ENCODE assay signal across 21 cellular contexts in genomic region chr13:53121131-53121773, GRCh38.
DNase-seq lines count a peak whose midpoint lies in the region.
"Had no signal": no experiment of that assay in that cellular context is flagged by ENCODE, and none has a peak within 500 bp of the region (broad histone marks: within the 10 kb centered on the region; RNA-seq: fewer than 3 reads in every experiment).

No MANE protein-coding gene starts in this region.

- no peak overlapping the region for H2AK5ac ChIP-seq in mesendoderm (ENCODE audit: low read length)

- peaks cover 2% of the 10 kb centered on the region for H3K4me1 ChIP-seq in mesendoderm (ENCODE audit: control insufficient read depth, low read depth, low read length)

- H3K79me2 ChIP-seq in mesendoderm (ENCODE audit: control insufficient read depth, insufficient read depth, low read length), result no peaks in the 10 kb centered on the region

- H3K23ac ChIP-seq in mesendoderm (ENCODE audit: low read length), result no peak overlapping the region

- H3K4me3 ChIP-seq in SK-N-MC, result peak overlapping the region; percentile 34
- H3K4me3 ChIP-seq in mesendoderm (ENCODE audit: low read length), result no peak overlapping the region
- no peak overlapping the region for H3K4me3 ChIP-seq in H7 (ENCODE audit: insufficient read depth, low read depth, low read length)
- H3K4me3 ChIP-seq: MG63 had no signal

- H2BK5ac ChIP-seq in mesendoderm (ENCODE audit: low read length), result no peak overlapping the region

- H3K56ac ChIP-seq in mesendoderm (ENCODE audit: low read length), result no peak overlapping the region

- no peaks in the 10 kb centered on the region for H3K79me1 ChIP-seq in mesendoderm (ENCODE audit: low read length)

- H3K36me3 ChIP-seq in SK-N-MC (ENCODE audit: insufficient read depth, low read length) (no peaks in the 10 kb centered on the region), mesendoderm (ENCODE audit: control insufficient read depth, insufficient read depth, low read length) (no peaks in the 10 kb centered on the region), H7 (replicated peaks; ENCODE audit: control insufficient read depth, insufficient read depth, low read length) (no peaks in the 10 kb centered on the region)
- H3K36me3 ChIP-seq: MG63 had no signal

- H4K8ac ChIP-seq in mesendoderm (ENCODE audit: low read depth, low read length), result no peak overlapping the region

- H3K4ac ChIP-seq in mesendoderm (ENCODE audit: low read depth, low read length), result no peak overlapping the region

- no peak overlapping the region for H2BK120ac ChIP-seq in mesendoderm (ENCODE audit: low read depth, low read length)

- H3K4me2 ChIP-seq in mesendoderm (ENCODE audit: low read length), result no peak overlapping the region
- H3K4me2 ChIP-seq: SK-N-SH had no signal

- H3K27me3 ChIP-seq in mesendoderm (ENCODE audit: insufficient read depth, low read length, poor library complexity) (no peaks in the 10 kb centered on the region), H7 (ENCODE audit: control insufficient read depth, insufficient read depth, low read length) (no peaks in the 10 kb centered on the region)
- H3K27me3 ChIP-seq: MG63 had no signal

- H3K9ac ChIP-seq in SK-N-MC (ENCODE audit: insufficient read length) (peak overlapping the region; percentile 7), mesendoderm (ENCODE audit: low read length) (no peak overlapping the region)
- H3K9ac ChIP-seq: SK-N-SH had no signal

- no peaks in the 10 kb centered on the region for H3K9me3 ChIP-seq in SK-N-MC (ENCODE audit: low read depth, low read length)
- H3K9me3 ChIP-seq: MG63, SK-N-SH had no signal

- WGBS in mesendoderm (ENCODE audit: extremely low coverage, insufficient coverage, low lambda C conversion rate), result no CpG with 5 or more reads among the region's 1 CpG

- H3K27ac ChIP-seq in SK-N-MC (peak overlapping the region; percentile 85), mesendoderm (ENCODE audit: low read depth, low read length) (no peak overlapping the region)
- H3K27ac ChIP-seq: 22Rv1 had no signal

- no peak overlapping the region for H4K5ac ChIP-seq in mesendoderm (ENCODE audit: low read length)

- DNase-seq in NCI-H2107 treated with DMSO at 0.1 percent for 48 hours (lab: John Stamatoyannopoulos, UW; ENCODE audit: unreplicated experiment), result peak; percentile 31
- DNase-seq in NCI-H2107 (lab: John Stamatoyannopoulos, UW), result no peak
- peak; percentile 69 for DNase-seq in SK-N-MC (ENCODE audit: low read depth, low spot score)
- DNase-seq in mesendoderm, result peak; percentile 53
- no peak for DNase-seq in activated CD4-positive, alpha-beta T cell treated with anti-CD3 and anti-CD28 coated beads for 4 hours
- no peak for DNase-seq in C1 segment of cervical spinal cord (lab: John Stamatoyannopoulos, UW)
- no peak for DNase-seq in DMS 273 treated with DMSO at 0.1 percent for 48 hours (lab: John Stamatoyannopoulos, UW)
- DNase-seq in H7, result no peak
- DNase-seq: CD8-positive, alpha-beta memory T cell; DMS79 treated with DMSO at 0.1 percent for 48 hours; HFFc6; IMR-90; KG1; MG63; NCI-H2029; NCI-H2171 treated with DMSO at 0.1 percent for 48 hours; NCI-H526 treated with DMSO at 0.1 percent for 48 hours; SIG-M5; SK-N-SH; SW 1271 had no signal

- no peak overlapping the region for H2BK15ac ChIP-seq in mesendoderm (replicated peaks; ENCODE audit: low read depth)

- no peak overlapping the region for H3K18ac ChIP-seq in mesendoderm (ENCODE audit: low read length)

Comparison
In these comparisons a context has a peak if more than half of its experiments do, and no peak if none do; other contexts are left out.
1. DNase-seq: peak in NCI-H2107 treated with DMSO at 0.1 percent for 48 hours (single experiment), SK-N-MC (single experiment) and mesendoderm (single experiment); none in NCI-H2107 (single experiment), activated CD4-positive, alpha-beta T cell treated with anti-CD3 and anti-CD28 coated beads for 4 hours (0 of 2), C1 segment of cervical spinal cord (0 of 14), DMS 273 treated with DMSO at 0.1 percent for 48 hours (single experiment) and H7 (single experiment).